8 cellular contexts compared by ENCODE assay signal in genomic region chr20:47957996-47958801, GRCh38.
DNase-seq lines count a peak whose midpoint lies in the region; ATAC-seq and TF ChIP-seq lines count a peak whose summit lies in the region.
"Not testable (repeated sequence)": the region's sequence is repeated elsewhere in the genome, so short reads cannot be mapped to it uniquely, and the experiment has no call there.

No MANE protein-coding gene starts in this region.

- not testable (repeated sequence) for H3K18ac ChIP-seq in neuronal stem cell (ENCODE audit: low read length)

- DNase-seq in HFF-Myc (ENCODE audit: extremely low read depth, low read depth) (peak; percentile 85), NCI-H446 treated with DMSO at 0.1 percent for 48 hours (lab: John Stamatoyannopoulos, UW) (peak; percentile 71), adrenal gland (peak in 6 of 7 donors; percentile 38 to 76 (median 48)), fibroblast of lung (ENCODE audit: low read depth in 2 of 2) (peak; percentile 66 to 89), left ventricle myocardium superior (peak; percentile 55), uterus (peak; percentile 63 to 66)
- DNase-seq in neuronal stem cell (ENCODE audit: low spot score), result not testable (repeated sequence)

- not testable (repeated sequence) for H3K4ac ChIP-seq in neuronal stem cell (ENCODE audit: low read length)

- H3K9ac ChIP-seq in BLaER1 treated with 17β-estradiol and CSF1 and Interleukin-3, amounts not matched to agents 10 nM and 100 nM, result peak overlapping the region in 4 of 11 experiments; percentile 35 to 57 (median 49); a peak in 5 of 22 replicates
- not testable (repeated sequence) for H3K9ac ChIP-seq in fibroblast of lung (ENCODE audit: insufficient read depth, low read length); neuronal stem cell (ENCODE audit: low read depth, low read length, poor library complexity)

- not testable (repeated sequence) for H3K14ac ChIP-seq in neuronal stem cell (ENCODE audit: low read length)

- WGBS in adrenal gland, 4 donors, result 44 to 61% (median 53%) methylated on average over 10 to 16 of the region's 16 CpGs
- no CpG with 5 or more reads among the region's 16 CpGs for WGBS in neuronal stem cell (ENCODE audit: extremely low coverage in 2 of 2, insufficient read length in 2 of 2, insufficient replicate concordance in 1 of 2), 2 donors

- not testable (repeated sequence) for H3K36me3 ChIP-seq in BLaER1 treated with 17β-estradiol and CSF1 and Interleukin-3, amounts not matched to agents 10 nM and 100 nM; adrenal gland (replicated peaks in 1 of 2); fibroblast of lung (ENCODE audit: control insufficient read depth, insufficient read depth, low read length); neuronal stem cell (replicated peaks in 1 of 2; ENCODE audit: control insufficient read depth in 2 of 2, insufficient read depth in 2 of 2, low read length in 2 of 2); uterus

- H4K20me1 ChIP-seq in BLaER1 treated with 17β-estradiol and CSF1 and Interleukin-3, amounts not matched to agents 10 nM and 100 nM; fibroblast of lung (ENCODE audit: control insufficient read depth, extremely low read depth, insufficient read depth, low read length): not testable (repeated sequence)

- not testable (repeated sequence) for H3K79me1 ChIP-seq in neuronal stem cell (ENCODE audit: low read depth, low read length)

- TF ChIP-seq CTCF in HFF-Myc (IDR thresholded peaks at IDR 0.05; ENCODE audit: low read depth, low read length, missing control alignments); adrenal gland (IDR thresholded peaks at IDR 0.05); fibroblast of lung (conservative IDR thresholded peaks at IDR 0.05 in 1 of 2, IDR thresholded peaks at IDR 0.05 in 1 of 2; ENCODE audit: low read depth in 1 of 2, low read length in 2 of 2); uterus (IDR thresholded peaks at IDR 0.05): not testable (repeated sequence)

- H2BK120ac ChIP-seq in neuronal stem cell (ENCODE audit: low read depth, low read length), result not testable (repeated sequence)

- H3K79me2 ChIP-seq in fibroblast of lung (ENCODE audit: control insufficient read depth, insufficient read depth, low read length), result not testable (repeated sequence)

- not testable (repeated sequence) for TF ChIP-seq POLR2A in adrenal gland (IDR thresholded peaks at IDR 0.05); uterus (IDR thresholded peaks at IDR 0.05)

- H2AFZ ChIP-seq in fibroblast of lung (ENCODE audit: low read length); neuronal stem cell (ENCODE audit: low read length): not testable (repeated sequence)

- peak overlapping the region; percentile 62 to 97 (median 91) for H3K4me2 ChIP-seq in BLaER1 treated with 17β-estradiol and CSF1 and Interleukin-3, amounts not matched to agents 10 nM and 100 nM
- not testable (repeated sequence) for H3K4me2 ChIP-seq in fibroblast of lung (ENCODE audit: extremely low read depth, insufficient read depth, low read length); neuronal stem cell (ENCODE audit: insufficient read depth, low read length, poor library complexity, severe bottlenecking)

- intact Hi-C loops in adrenal gland (cut with DNase I); left ventricle myocardium superior (cut with micrococcal nuclease); uterus (cut with DNase I; ENCODE audit: low total_unique reads): not testable (repeated sequence)

- not testable (repeated sequence) for H3K23ac ChIP-seq in neuronal stem cell (ENCODE audit: low read depth, low read length, poor library complexity)

- not testable (repeated sequence) for H4K91ac ChIP-seq in neuronal stem cell (ENCODE audit: low read depth, low read length, poor library complexity)

- H3K4me1 ChIP-seq in BLaER1 treated with 17β-estradiol and CSF1 and Interleukin-3, amounts not matched to agents 10 nM and 100 nM, result peaks cover 34 to 55% (median 49%) of the 10 kb centered on the region in 10 experiments
- H3K4me1 ChIP-seq in adrenal gland (replicated peaks in 1 of 2) (peaks cover 11 to 21% of the 10 kb centered on the region in 2 donors), neuronal stem cell (ENCODE audit: control insufficient read depth in 2 of 2, insufficient read depth in 1 of 2, low read depth in 1 of 2, low read length in 2 of 2) (peaks cover 14 to 18% of the 10 kb centered on the region in 2 donors)
- not testable (repeated sequence) for H3K4me1 ChIP-seq in fibroblast of lung (ENCODE audit: control insufficient read depth, extremely low read depth, insufficient read depth, low read length); uterus

- peak; percentile 68 for ATAC-seq in left ventricle myocardium superior

- H3K27me3 ChIP-seq in BLaER1 treated with 17β-estradiol and CSF1 and Interleukin-3, amounts not matched to agents 10 nM and 100 nM; adrenal gland; fibroblast of lung (ENCODE audit: control insufficient read depth, insufficient read depth, low read length); uterus: not testable (repeated sequence)
- H3K27me3 ChIP-seq in neuronal stem cell (ENCODE audit: control insufficient read depth in 3 of 3, insufficient read depth in 3 of 3, low read depth in 1 of 3, low read length in 3 of 3), result peaks cover 0 to 10% (median 0%) of the 10 kb centered on the region in 3 experiments

- H2BK5ac ChIP-seq in neuronal stem cell (ENCODE audit: low read length), result not testable (repeated sequence)

- not testable (repeated sequence) for H3K9me3 ChIP-seq in BLaER1 treated with 17β-estradiol and CSF1 and Interleukin-3, amounts not matched to agents 10 nM and 100 nM (replicated peaks in 1 of 11); adrenal gland (replicated peaks in 1 of 3); fibroblast of lung (ENCODE audit: control insufficient read depth, insufficient read depth, low read depth, low read length); neuronal stem cell (replicated peaks in 1 of 2; ENCODE audit: control insufficient read depth in 2 of 2, insufficient read depth in 1 of 2, low read depth in 1 of 2, low read length in 2 of 2); uterus

- peak overlapping the region; percentile 40 for H2AK5ac ChIP-seq in neuronal stem cell (ENCODE audit: low read depth, low read length)

- H4K8ac ChIP-seq in neuronal stem cell (ENCODE audit: low read depth, low read length), result not testable (repeated sequence)

- not testable (repeated sequence) for H2BK12ac ChIP-seq in neuronal stem cell (ENCODE audit: low read length)

- H2BK15ac ChIP-seq in neuronal stem cell (ENCODE audit: low read length), result not testable (repeated sequence)

- not testable (repeated sequence) for H3K4me3 ChIP-seq in BLaER1 treated with 17β-estradiol and CSF1 and Interleukin-3, amounts not matched to agents 10 nM and 100 nM; HFF-Myc (replicated peaks; ENCODE audit: low read depth, low read length); adrenal gland; fibroblast of lung (replicated peaks in 1 of 4; ENCODE audit: control extremely low read depth in 1 of 4, insufficient read depth in 1 of 4, low read depth in 3 of 4, low read length in 4 of 4); neuronal stem cell (ENCODE audit: low read length in 2 of 2); uterus

- H3K27ac ChIP-seq in BLaER1 treated with 17β-estradiol and CSF1 and Interleukin-3, amounts not matched to agents 10 nM and 100 nM, result peak overlapping the region in 8 of 11 experiments; percentile 14 to 78 (median 64); a peak in 13 of 22 replicates
- H3K27ac ChIP-seq in adrenal gland (peak overlapping the region in 1 of 5 donors; percentile 24), uterus (peak overlapping the region; percentile 62 to 80)
- H3K27ac ChIP-seq in fibroblast of lung (ENCODE audit: insufficient read depth, low read length); neuronal stem cell (replicated peaks; ENCODE audit: low read length): not testable (repeated sequence)
